ENCODE assay signal across 16 cellular contexts in genomic region chr2:191728710-191729597, GRCh38. TPM values are rescaled to one million over a fixed set of nuclear protein-coding genes. Genes with fewer than 3 reads are reported as not detected.
DNase-seq lines count a peak whose midpoint lies in the region; ATAC-seq, FAIRE-seq and TF ChIP-seq lines count a peak whose summit lies in the region.
"Had no signal": no experiment of that assay in that cellular context is flagged by ENCODE, and none has a peak within 500 bp of the region (broad histone marks: within the 10 kb centered on the region; RNA-seq: fewer than 3 reads in every experiment).

No MANE protein-coding gene starts in this region.

- H3K79me2 ChIP-seq in keratinocyte (ENCODE audit: control insufficient read depth, insufficient read depth, low read length), result no peaks in the 10 kb centered on the region

- H3K4me3 ChIP-seq in GM06990 (replicated peaks; ENCODE audit: low read depth, low read length) (no peak overlapping the region), SK-N-MC (peak overlapping the region; percentile 54), keratinocyte (ENCODE audit: control insufficient read depth in 2 of 3, extremely low read depth in 1 of 3, insufficient read depth in 2 of 3, low read depth in 1 of 3, low read length in 3 of 3) (no peak overlapping the region)
- H3K4me3 ChIP-seq: SJCRH30 had no signal

- intact Hi-C loops in left cardiac atrium (cut with DNase I), result no loop called here

- no peak overlapping the region for H2AFZ ChIP-seq in keratinocyte (ENCODE audit: control insufficient read depth, low read length)

- DNase-seq in GM06990 (ENCODE audit: extremely low read depth, insufficient read length), result no peak
- DNase-seq in SK-N-MC (ENCODE audit: low read depth, low spot score), result no peak
- DNase-seq in keratinocyte (ENCODE audit: low read depth, low spot score), result peak; percentile 7
- DNase-seq in left cardiac atrium, result no peak
- DNase-seq: activated CD4-positive, alpha-beta T cell treated with anti-CD3 and anti-CD28 coated beads for 48 hours; activated naive CD4-positive, alpha-beta T cell treated with Interleukin-2 at 50 U/mL for 16 hours; CD4-positive, alpha-beta memory T cell; effector memory CD8-positive, alpha-beta T cell; NCI-H2107; stimulated activated CD4-positive, alpha-beta T cell treated with anti-CD3 and anti-CD28 coated beads, Interleukin-1b, Interleukin-23, amount 100 ng/mL, for 48 hours had no signal

- H4K20me1 ChIP-seq in keratinocyte (ENCODE audit: control insufficient read depth, extremely low read depth, insufficient read depth, low read length), result no peaks in the 10 kb centered on the region

- FAIRE-seq in keratinocyte (lab: Jason Lieb, UNC), result peak; percentile 46
- FAIRE-seq: GM18507 had no signal

- peak; percentile 59 for ATAC-seq in HG02884 (IDR thresholded peaks at IDR 0.05; ENCODE audit: unreplicated experiment)
- no peak for ATAC-seq in GM19467 (IDR thresholded peaks at IDR 0.05; ENCODE audit: unreplicated experiment)
- ATAC-seq in GM18907 (IDR thresholded peaks at IDR 0.05; ENCODE audit: unreplicated experiment), result no peak
- no peak for ATAC-seq in left cardiac atrium
- ATAC-seq in HG03135 (IDR thresholded peaks at IDR 0.05; ENCODE audit: unreplicated experiment), result no peak
- ATAC-seq: effector memory CD8-positive, alpha-beta T cell had no signal

- H3K9ac ChIP-seq in SK-N-MC (ENCODE audit: insufficient read length) (no peak overlapping the region), keratinocyte (ENCODE audit: control insufficient read depth, extremely low read depth, insufficient read depth, low read length) (no peak overlapping the region)

- H3K4me1 ChIP-seq in keratinocyte (ENCODE audit: control insufficient read depth, extremely low read depth, insufficient read depth, low read length), result no peaks in the 10 kb centered on the region

- dilution Hi-C loops in keratinocyte (cut with MboI; ENCODE audit: extremely low pct_ligation_motif_present, low sequenced_read_pairs), result no loop called here

- H3K36me3 ChIP-seq in GM06990 (ENCODE audit: control insufficient read depth, insufficient read depth, low read length), result no peaks in the 10 kb centered on the region
- H3K36me3 ChIP-seq in SK-N-MC (ENCODE audit: insufficient read depth, low read length), result no peaks in the 10 kb centered on the region
- H3K36me3 ChIP-seq in keratinocyte (ENCODE audit: control insufficient read depth in 2 of 2, extremely low read depth in 1 of 2, insufficient read depth in 2 of 2, low read length in 2 of 2), result no peaks in the 10 kb centered on the region
- H3K36me3 ChIP-seq: SJCRH30 had no signal

- TF ChIP-seq CTCF in GM06990 (IDR thresholded peaks at IDR 0.05; ENCODE audit: insufficient read depth, low read length, poor library complexity, severe bottlenecking) (peak; percentile 7), keratinocyte (optimal IDR thresholded peaks at IDR 0.05 in 1 of 3, IDR thresholded peaks at IDR 0.05 in 1 of 3, conservative IDR thresholded peaks at IDR 0.05 in 1 of 3; ENCODE audit: extremely low read depth in 1 of 3, insufficient read depth in 2 of 3, low read length in 3 of 3) (no peak)

- H3K9me1 ChIP-seq in keratinocyte (ENCODE audit: control insufficient read depth, extremely low read depth, insufficient read depth, low read length), result no peaks in the 10 kb centered on the region

- no peak overlapping the region for H3K4me2 ChIP-seq in keratinocyte (ENCODE audit: control insufficient read depth, extremely low read depth, insufficient read depth, low read depth, low read length)

- H3K9me3 ChIP-seq in SK-N-MC (ENCODE audit: low read depth, low read length) (no peaks in the 10 kb centered on the region), keratinocyte (ENCODE audit: control insufficient read depth, low read depth, low read length) (no peaks in the 10 kb centered on the region)
- H3K9me3 ChIP-seq: SJCRH30 had no signal

- no peaks in the 10 kb centered on the region; the same call in 1 of the 2 replicates for H3K27me3 ChIP-seq in GM06990 (replicated peaks; ENCODE audit: control insufficient read depth, insufficient read depth, low read length)
- H3K27me3 ChIP-seq in keratinocyte (ENCODE audit: control insufficient read depth, extremely low read depth, insufficient read depth, low read length), result peaks cover 4% of the 10 kb centered on the region
- H3K27me3 ChIP-seq: SJCRH30 had no signal

- H3K27ac ChIP-seq in SK-N-MC, result peak overlapping the region; percentile 20; the same call in 1 of the 2 replicates
- no peak overlapping the region for H3K27ac ChIP-seq in keratinocyte (ENCODE audit: control insufficient read depth, insufficient read depth, low read length)
- H3K27ac ChIP-seq: SJCRH30 had no signal

RNA-seq across cellular contexts. Expression of gene NABP1, which starts 51.0 kb away (rescaled TPM):
- polyA plus RNA-seq in keratinocyte, result 18.4 to 29.3 TPM (median 22.8 TPM) in 3 replicates
- polyA plus RNA-seq in keratinocyte (2011; ENCODE audit: low read depth), result 29.0 TPM
- 9.9 and 14.9 TPM in 2 replicates for polyA plus RNA-seq in keratinocyte (2011; cell fraction: cytosol; rRNA removed)
- polyA plus RNA-seq in keratinocyte (2011; cell fraction: nucleus; rRNA removed), result 56.3 and 69.3 TPM in 2 replicates
- polyA plus RNA-seq in keratinocyte (2012; ENCODE audit: low replicate concordance), result 21.3 and 25.4 TPM in 2 replicates
- 5.5 to 50.9 TPM (median 24.0 TPM) in 3 replicates for polyA minus RNA-seq in keratinocyte
- polyA minus RNA-seq in keratinocyte (2011; cell fraction: cytosol; rRNA and poly(A)+ RNA removed), result 16.3 TPM
- 45.1 and 82.4 TPM in 2 replicates for polyA minus RNA-seq in keratinocyte (2011; cell fraction: nucleus; rRNA and poly(A)+ RNA removed)
- total RNA-seq in left cardiac atrium, result 10 to 100 TPM; 16.2 to 19.8 TPM
